Comparison of ENCODE assay signal across 14 cellular contexts in genomic region chr1:164562947-164563346, GRCh38. TPM values are rescaled to one million over a fixed set of nuclear protein-coding genes. Genes with fewer than 3 reads are reported as not detected.
A peak's percentile ranks its signal among the peaks of the same experiment; 100 is the strongest.
DNase-seq lines count a peak whose midpoint lies in the region; ATAC-seq and TF ChIP-seq lines count a peak whose summit lies in the region.
"Had no signal": no experiment of that assay in that cellular context is flagged by ENCODE, and none has a peak within 500 bp of the region (broad histone marks: within the 10 kb centered on the region; RNA-seq: fewer than 3 reads in every experiment).

No MANE protein-coding gene starts in this region.

- TF ChIP-seq POLR2A in vagina (IDR thresholded peaks at IDR 0.05) = no peak

- H3K23ac ChIP-seq in mesendoderm (ENCODE audit: low read length) = no peak overlapping the region

- no peak overlapping the region for H3K27ac Mint-ChIP-seq in nephron progenitor cell
- H3K27ac Mint-ChIP-seq in CD4-positive, alpha-beta memory T cell = no peak overlapping the region
- H3K27ac Mint-ChIP-seq: activated T-helper 1 cell treated with anti-CD3 and anti-CD28 coated beads, Interleukin-12 subunit alpha, Interleukin-12 subunit beta, Interleukin-2, Interleukin-4 antibody, amounts not matched to agents 30 ng/mL and 10 ng/mL and 1 ng/mL, durations not matched to agents 14 hours and 24 hours and 36 hours; T-helper 17 cell had no signal

- peaks cover 4% of the 10 kb centered on the region for H3K79me1 ChIP-seq in mesendoderm (ENCODE audit: low read length)

- H3K9me3 ChIP-seq in cardiac muscle cell (ENCODE audit: low read depth) (no peaks in the 10 kb centered on the region), vagina (no peaks in the 10 kb centered on the region)
- no peaks in the 10 kb centered on the region for H3K9me3 ChIP-seq in CD4-positive, alpha-beta memory T cell (ENCODE audit: control insufficient read depth in 1 of 2, low read length in 2 of 2)
- H3K9me3 ChIP-seq: BLaER1 had no signal

- no peak overlapping the region for H3K4ac ChIP-seq in mesendoderm (ENCODE audit: low read depth, low read length)

- H3K36me3 Mint-ChIP-seq in nephron progenitor cell (ENCODE audit: low read depth) = peaks cover 13% of the 10 kb centered on the region
- H3K36me3 Mint-ChIP-seq in CD4-positive, alpha-beta memory T cell = no peaks in the 10 kb centered on the region

- no peaks in the 10 kb centered on the region for H3K27me3 Mint-ChIP-seq in nephron progenitor cell (ENCODE audit: low read depth, poor library complexity)
- peaks cover 7 to 9% of the 10 kb centered on the region in 2 donors for H3K27me3 Mint-ChIP-seq in CD4-positive, alpha-beta memory T cell

- CTCF ChIA-PET in CD4-positive, alpha-beta memory T cell (lab: Charles Lee; ENCODE audit: partially characterized antibody) = no interaction called here

- no peak for ATAC-seq in Right ventricle myocardium superior (ENCODE audit: poor library complexity)
- ATAC-seq in activated CD4-positive, CD25-positive, alpha-beta regulatory T cell treated with anti-CD3 and anti-CD28 coated beads, Interleukin-2, amount 50 U/mL, for 24 hours = no peak
- ATAC-seq: sciatic nerve; stimulated activated naive CD8-positive, alpha-beta T cell treated with anti-CD3 and anti-CD28 coated beads, Interleukin-15, Interleukin-2, amounts not matched to agents 100 U/mL and 50 U/mL, for 24 hours; T-helper 17 cell had no signal

- peak overlapping the region; percentile 95 for H3K4me3 Mint-ChIP-seq in nephron progenitor cell
- no peak overlapping the region for H3K4me3 Mint-ChIP-seq in CD4-positive, alpha-beta memory T cell
- H3K4me3 Mint-ChIP-seq: activated T-helper 1 cell treated with anti-CD3 and anti-CD28 coated beads, Interleukin-12 subunit alpha, Interleukin-12 subunit beta, Interleukin-2, Interleukin-4 antibody, amounts not matched to agents 30 ng/mL and 10 ng/mL and 1 ng/mL, durations not matched to agents 14 hours and 24 hours and 36 hours; T-helper 17 cell had no signal

- H3K4me1 ChIP-seq in cardiac muscle cell (ENCODE audit: low read depth) = peaks cover 33% of the 10 kb centered on the region
- H3K4me1 ChIP-seq in vagina = peaks cover 51% of the 10 kb centered on the region
- H3K4me1 ChIP-seq in mesendoderm (ENCODE audit: control insufficient read depth, low read depth, low read length) = peaks cover 3% of the 10 kb centered on the region
- peaks cover 5% of the 10 kb centered on the region for H3K4me1 ChIP-seq in CD4-positive, alpha-beta memory T cell (ENCODE audit: insufficient read depth, low read length)

- H3K56ac ChIP-seq in mesendoderm (ENCODE audit: low read length) = no peak overlapping the region

- no peak overlapping the region for H4K5ac ChIP-seq in mesendoderm (ENCODE audit: low read length)

- H3K79me2 ChIP-seq in mesendoderm (ENCODE audit: control insufficient read depth, insufficient read depth, low read length) = peaks cover 21% of the 10 kb centered on the region

- H3K4me2 ChIP-seq in mesendoderm (ENCODE audit: low read length) = no peak overlapping the region
- H3K4me2 ChIP-seq: BLaER1 had no signal

- POLR2A ChIA-PET in CD4-positive, alpha-beta memory T cell (lab: Charles Lee; ENCODE audit: partially characterized antibody) = no interaction called here

- H3K9me3 Mint-ChIP-seq in nephron progenitor cell = peaks cover 3% of the 10 kb centered on the region
- peaks cover 0 to 5% (median under 1%) of the 10 kb centered on the region in 8 donors for H3K9me3 Mint-ChIP-seq in CD4-positive, alpha-beta memory T cell
- H3K9me3 Mint-ChIP-seq: activated T-helper 1 cell treated with anti-CD3 and anti-CD28 coated beads, Interleukin-12 subunit alpha, Interleukin-12 subunit beta, Interleukin-2, Interleukin-4 antibody, amounts not matched to agents 30 ng/mL and 10 ng/mL and 1 ng/mL, durations not matched to agents 14 hours and 24 hours and 36 hours had no signal

- TF ChIP-seq CTCF in cardiac muscle cell (IDR thresholded peaks at IDR 0.05; ENCODE audit: low read depth, low read length) = no peak
- no peak for TF ChIP-seq CTCF in epithelial cell of esophagus (IDR thresholded peaks at IDR 0.05; ENCODE audit: insufficient read depth, low read depth, low read length, missing control alignments)
- TF ChIP-seq CTCF in nephron progenitor cell (IDR thresholded peaks at IDR 0.05) = no peak
- TF ChIP-seq CTCF in vagina (IDR thresholded peaks at IDR 0.05) = no peak

- H3K27me3 ChIP-seq in cardiac muscle cell (no peaks in the 10 kb centered on the region), vagina (no peaks in the 10 kb centered on the region), mesendoderm (ENCODE audit: insufficient read depth, low read length, poor library complexity) (no peaks in the 10 kb centered on the region)
- H3K27me3 ChIP-seq in CD4-positive, alpha-beta memory T cell (ENCODE audit: insufficient read depth, low read length) = no peaks in the 10 kb centered on the region

- WGBS in mesendoderm (ENCODE audit: extremely low coverage, insufficient coverage, low lambda C conversion rate) = no CpG with 5 or more reads among the region's 2 CpGs

- no peak overlapping the region for H2BK120ac ChIP-seq in mesendoderm (ENCODE audit: low read depth, low read length)

- H3K4me3 ChIP-seq in cardiac muscle cell = peak overlapping the region; percentile 97
- H3K4me3 ChIP-seq in epithelial cell of esophagus (ENCODE audit: low read length) = peak overlapping the region; percentile 40
- peak overlapping the region; percentile 82 to 91 for H3K4me3 ChIP-seq in vagina
- no peak overlapping the region for H3K4me3 ChIP-seq in mesendoderm (ENCODE audit: low read length)
- no peak overlapping the region for H3K4me3 ChIP-seq in CD4-positive, alpha-beta memory T cell (ENCODE audit: low read length in 2 of 2)
- H3K4me3 ChIP-seq: BLaER1 had no signal

- H3K36me3 ChIP-seq in cardiac muscle cell = peaks cover under 1% of the 10 kb centered on the region
- H3K36me3 ChIP-seq in vagina = no peaks in the 10 kb centered on the region
- no peaks in the 10 kb centered on the region for H3K36me3 ChIP-seq in mesendoderm (ENCODE audit: control insufficient read depth, insufficient read depth, low read length)
- no peaks in the 10 kb centered on the region for H3K36me3 ChIP-seq in CD4-positive, alpha-beta memory T cell (ENCODE audit: insufficient read depth, low read length)
- H3K36me3 ChIP-seq: BLaER1 had no signal

- H3K18ac ChIP-seq in mesendoderm (ENCODE audit: low read length) = no peak overlapping the region

- intact Hi-C loops in Right ventricle myocardium superior (cut with DNase I) (loop anchor here (5.0 to 10.0 kb wide), 2 partner anchors 52 to 224 kb away; no protein-coding TSS in a partner anchor), vagina (cut with DNase I) (loop anchor here (2.0 to 10.0 kb wide), 3 partner anchors 14 to 224 kb away; no protein-coding TSS in a partner anchor)
- intact Hi-C loops in CD4-positive, alpha-beta memory T cell (cut with micrococcal nuclease) = no loop called here

- no peak overlapping the region for H2AK5ac ChIP-seq in mesendoderm (ENCODE audit: low read length)

- H3K4me1 Mint-ChIP-seq in nephron progenitor cell = peaks cover 66% of the 10 kb centered on the region
- H3K4me1 Mint-ChIP-seq in CD4-positive, alpha-beta memory T cell = peaks cover 2 to 20% (median 11%) of the 10 kb centered on the region in 4 donors

- no peak overlapping the region for H4K8ac ChIP-seq in mesendoderm (ENCODE audit: low read depth, low read length)

- H3K9ac ChIP-seq in mesendoderm (ENCODE audit: low read length) = no peak overlapping the region
- H3K9ac ChIP-seq: BLaER1 had no signal

- no peak for DNase-seq in cardiac muscle cell (ENCODE audit: low read depth in 1 of 2, low spot score in 1 of 2)
- DNase-seq in Right ventricle myocardium superior = no peak
- DNase-seq in epithelial cell of esophagus (ENCODE audit: low read depth) = no peak
- DNase-seq in nephron progenitor cell = no peak
- DNase-seq in vagina (ENCODE audit: extremely low spot score in 2 of 2) = no peak
- DNase-seq in mesendoderm = no peak
- DNase-seq in CD4-positive, alpha-beta memory T cell = no peak
- DNase-seq: NCI-H226; stimulated activated naive CD8-positive, alpha-beta T cell treated with anti-CD3 and anti-CD28 coated beads, Interleukin-15, Interleukin-2, amounts not matched to agents 100 U/mL and 50 U/mL, for 24 hours; T-helper 17 cell had no signal

- no peak overlapping the region for H2BK15ac ChIP-seq in mesendoderm (replicated peaks; ENCODE audit: low read depth)

- H2BK5ac ChIP-seq in mesendoderm (ENCODE audit: low read length) = no peak overlapping the region

- H3K27ac ChIP-seq in cardiac muscle cell (peak overlapping the region; percentile 25), vagina (peak overlapping the region; percentile 95), mesendoderm (ENCODE audit: low read depth, low read length) (no peak overlapping the region)
- no peak overlapping the region for H3K27ac ChIP-seq in CD4-positive, alpha-beta memory T cell (ENCODE audit: low read depth, low read length)
- H3K27ac ChIP-seq: BLaER1 had no signal

RNA-seq across cellular contexts. Expression of gene PBX1, which starts 4.0 kb away (rescaled TPM):
- 147 and 182 TPM in 2 replicates for total RNA-seq in cardiac muscle cell
- 43.5 and 54.5 TPM in 2 replicates for polyA plus RNA-seq in cardiac muscle cell
- total RNA-seq in Right ventricle myocardium superior = 69.1 TPM
- total RNA-seq in vagina = 69.0 TPM
- polyA plus RNA-seq in mesendoderm (2013, experiment 1 of 2) = 43.0 TPM
- polyA plus RNA-seq in mesendoderm (2013, experiment 2 of 2) = 42.7 TPM
- under 1 TPM; 0.53 to 0.70 TPM for total RNA-seq in CD4-positive, alpha-beta memory T cell
- under 1 TPM in 1 of 2 donors, not detected in 1; 0.06 TPM for polyA plus RNA-seq in CD4-positive, alpha-beta memory T cell
- total RNA-seq: activated T-helper 1 cell treated with anti-CD3 and anti-CD28 coated beads, Interleukin-12 subunit alpha, Interleukin-12 subunit beta, Interleukin-2, Interleukin-4 antibody, amounts not matched to agents 30 ng/mL and 10 ng/mL and 1 ng/mL, durations not matched to agents 14 hours and 24 hours and 36 hours had no signal

Comparison
In these comparisons a context has a peak if more than half of its experiments do, and no peak if none do; other contexts are left out.
1. H3K27ac ChIP-seq: peak in cardiac muscle cell (single experiment) and vagina (single experiment); none in mesendoderm (single experiment) and CD4-positive, alpha-beta memory T cell (single experiment).
2. H3K4me3 ChIP-seq: peak in cardiac muscle cell (single experiment), epithelial cell of esophagus (single experiment) and vagina (2 of 2); none in mesendoderm (single experiment) and CD4-positive, alpha-beta memory T cell (0 of 2).
3. RNA of gene PBX1, which starts 4.0 kb away (total RNA-seq): 147 to 182 TPM in cardiac muscle cell, 69.1 TPM in Right ventricle myocardium superior (single experiment) and 69.0 TPM in vagina (single experiment); 0.53 to 0.70 TPM in CD4-positive, alpha-beta memory T cell; every median in the first group is over 10 times any median in the second.